ENCODE assay signal across 12 cellular contexts in the genomic region with DNA sequence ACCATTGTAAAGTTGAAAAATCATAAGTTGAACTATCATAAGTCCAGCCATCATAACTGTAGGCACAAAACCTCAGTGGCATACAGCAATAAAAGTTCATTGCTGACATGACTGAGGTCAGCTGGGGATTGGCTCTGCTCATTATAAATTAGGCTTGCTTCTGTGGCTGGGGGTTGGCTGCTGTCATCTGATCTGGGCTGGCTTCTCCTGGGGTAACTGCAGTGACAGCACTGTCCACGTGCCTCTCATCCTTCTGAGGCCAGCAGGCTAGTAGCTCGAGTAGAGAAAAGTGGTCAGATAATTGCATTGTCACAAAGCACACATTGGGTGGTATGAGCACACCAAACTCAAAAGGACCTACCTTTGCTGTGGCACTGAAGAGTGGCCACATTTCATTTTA. TPM values are rescaled to one million over a fixed set of nuclear protein-coding genes. Genes with fewer than 3 reads are reported as not detected.
A peak's percentile ranks its signal among the peaks of the same experiment; 100 is the strongest.
DNase-seq lines count a peak whose midpoint lies in the region; ATAC-seq and TF ChIP-seq lines count a peak whose summit lies in the region.
"Had no signal": no experiment of that assay in that cellular context is flagged by ENCODE, and none has a peak within 500 bp of the region (broad histone marks: within the 10 kb centered on the region; RNA-seq: fewer than 3 reads in every experiment).

No MANE protein-coding gene starts in this region.

- peak overlapping the region; percentile 75 to 77 for H3K4me3 Mint-ChIP-seq in activated T-cell treated with anti-CD3 and anti-CD28 coated beads, Interleukin-2, amount 50 U/mL, for 72 hours
- H3K4me3 Mint-ChIP-seq in activated T-cell treated with anti-CD3 and anti-CD28 coated beads, Interleukin-2, amount 50 U/mL, for 4 hours: no peak overlapping the region
- H3K4me3 Mint-ChIP-seq in stimulated activated naive CD8-positive, alpha-beta T cell treated with anti-CD3 and anti-CD28 coated beads, Interleukin-15, amount 100 ng/mL, for 72 hours: peak overlapping the region; percentile 12 to 27
- H3K4me3 Mint-ChIP-seq: H9, natural killer cell had no signal

- ATAC-seq in activated T-cell treated with anti-CD3 and anti-CD28 coated beads, Interleukin-2, amount 50 U/mL, for 72 hours (replicated peaks in 1 of 2): no peak
- no peak for ATAC-seq in activated T-cell treated with anti-CD3 and anti-CD28 coated beads, Interleukin-2, amount 50 U/mL, for 4 hours
- ATAC-seq in RWPE2 (ENCODE audit: low read depth) (no peak), foreskin keratinocyte (no peak), HG02884 (IDR thresholded peaks at IDR 0.05; ENCODE audit: unreplicated experiment) (no peak)
- ATAC-seq in stimulated activated naive CD8-positive, alpha-beta T cell treated with anti-CD3 and anti-CD28 coated beads, Interleukin-15, amount 100 ng/mL, for 72 hours: no peak
- ATAC-seq: natural killer cell had no signal

- peak in 1 of 2 donors; percentile 5 for DNase-seq in activated T-cell treated with anti-CD3 and anti-CD28 coated beads, Interleukin-2, amount 50 U/mL, for 72 hours
- no peak for DNase-seq in activated T-cell treated with anti-CD3 and anti-CD28 coated beads, Interleukin-2, amount 50 U/mL, for 4 hours
- no peak for DNase-seq in RWPE2 (ENCODE audit: low spot score)
- DNase-seq in foreskin keratinocyte: no peak
- DNase-seq in stimulated activated naive CD8-positive, alpha-beta T cell treated with anti-CD3 and anti-CD28 coated beads, Interleukin-15, amount 100 ng/mL, for 72 hours: no peak
- no peak for DNase-seq in activated effector memory CD4-positive, alpha-beta T cell treated with anti-CD3 and anti-CD28 coated beads, Interleukin-2, amount 50 U/mL, for 16 hours
- no peak for DNase-seq in hypothalamus (lab: John Stamatoyannopoulos, UW)
- DNase-seq: H9, natural killer cell, testis had no signal

- H3K4me3 ChIP-seq in RWPE2 (ENCODE audit: severe bottlenecking): no peak overlapping the region
- H3K4me3 ChIP-seq: adrenal gland, testis had no signal

- peak overlapping the region; percentile 91 for H3K27ac Mint-ChIP-seq in activated T-cell treated with anti-CD3 and anti-CD28 coated beads, Interleukin-2, amount 50 U/mL, for 72 hours
- H3K27ac Mint-ChIP-seq in stimulated activated naive CD8-positive, alpha-beta T cell treated with anti-CD3 and anti-CD28 coated beads, Interleukin-15, amount 100 ng/mL, for 72 hours: peak overlapping the region in 1 of 2 donors; percentile 83

- no peaks in the 10 kb centered on the region for H3K36me3 ChIP-seq in RWPE2 (ENCODE audit: low read depth)
- H3K36me3 ChIP-seq: adrenal gland had no signal

- no peaks in the 10 kb centered on the region for H3K9me3 ChIP-seq in RWPE2 (ENCODE audit: severe bottlenecking)
- H3K9me3 ChIP-seq: adrenal gland, testis had no signal

- peaks cover 36% of the 10 kb centered on the region for H3K4me1 ChIP-seq in RWPE2 (ENCODE audit: insufficient read depth, poor library complexity, severe bottlenecking)
- peaks cover 37% of the 10 kb centered on the region for H3K4me1 ChIP-seq in foreskin keratinocyte

- peaks cover 95% of the 10 kb centered on the region for H3K4me1 Mint-ChIP-seq in activated T-cell treated with anti-CD3 and anti-CD28 coated beads, Interleukin-2, amount 50 U/mL, for 72 hours (ENCODE audit: low read depth)
- H3K4me1 Mint-ChIP-seq in activated T-cell treated with anti-CD3 and anti-CD28 coated beads, Interleukin-2, amount 50 U/mL, for 4 hours (ENCODE audit: low read depth): peaks cover 93% of the 10 kb centered on the region
- H3K4me1 Mint-ChIP-seq in stimulated activated naive CD8-positive, alpha-beta T cell treated with anti-CD3 and anti-CD28 coated beads, Interleukin-15, amount 100 ng/mL, for 72 hours: peaks cover 98% of the 10 kb centered on the region

- TF ChIP-seq CTCF in RWPE2 (IDR thresholded peaks at IDR 0.05; ENCODE audit: poor library complexity, severe bottlenecking) (no peak), foreskin keratinocyte (conservative IDR thresholded peaks at IDR 0.05) (no peak)

- H3K27ac ChIP-seq in RWPE2 (ENCODE audit: poor library complexity, severe bottlenecking) (peak overlapping the region; percentile 84), foreskin keratinocyte (peak overlapping the region; percentile 4)

- H3K27me3 ChIP-seq in RWPE2 (ENCODE audit: insufficient read depth, poor library complexity, severe bottlenecking) (no peaks in the 10 kb centered on the region), foreskin keratinocyte (no peaks in the 10 kb centered on the region)
- H3K27me3 ChIP-seq: adrenal gland, testis had no signal

- H3K27me3 Mint-ChIP-seq in activated T-cell treated with anti-CD3 and anti-CD28 coated beads, Interleukin-2, amount 50 U/mL, for 72 hours (ENCODE audit: low read depth): no peaks in the 10 kb centered on the region
- no peaks in the 10 kb centered on the region for H3K27me3 Mint-ChIP-seq in activated T-cell treated with anti-CD3 and anti-CD28 coated beads, Interleukin-2, amount 50 U/mL, for 4 hours (ENCODE audit: low read depth)
- H3K27me3 Mint-ChIP-seq in stimulated activated naive CD8-positive, alpha-beta T cell treated with anti-CD3 and anti-CD28 coated beads, Interleukin-15, amount 100 ng/mL, for 72 hours: no peaks in the 10 kb centered on the region

- H3K36me3 Mint-ChIP-seq in activated T-cell treated with anti-CD3 and anti-CD28 coated beads, Interleukin-2, amount 50 U/mL, for 72 hours (ENCODE audit: insufficient read depth in 2 of 2): peaks cover 4 to 8% of the 10 kb centered on the region in 2 donors
- H3K36me3 Mint-ChIP-seq in activated T-cell treated with anti-CD3 and anti-CD28 coated beads, Interleukin-2, amount 50 U/mL, for 4 hours (ENCODE audit: insufficient read depth): peaks cover 2% of the 10 kb centered on the region
- H3K36me3 Mint-ChIP-seq: natural killer cell had no signal

- peaks cover 0 to 5% of the 10 kb centered on the region in 2 donors for H3K9me3 Mint-ChIP-seq in activated T-cell treated with anti-CD3 and anti-CD28 coated beads, Interleukin-2, amount 50 U/mL, for 72 hours
- H3K9me3 Mint-ChIP-seq in activated T-cell treated with anti-CD3 and anti-CD28 coated beads, Interleukin-2, amount 50 U/mL, for 4 hours: no peaks in the 10 kb centered on the region
- no peaks in the 10 kb centered on the region for H3K9me3 Mint-ChIP-seq in stimulated activated naive CD8-positive, alpha-beta T cell treated with anti-CD3 and anti-CD28 coated beads, Interleukin-15, amount 100 ng/mL, for 72 hours
- H3K9me3 Mint-ChIP-seq: natural killer cell had no signal

RNA-seq across cellular contexts. Expression of a gene that starts 31.3 kb away (rescaled TPM):
- total RNA-seq in activated T-cell treated with anti-CD3 and anti-CD28 coated beads, Interleukin-2, amount 50 U/mL, for 72 hours: 10 to 100 TPM; 61.0 to 72.3 TPM
- total RNA-seq in activated T-cell treated with anti-CD3 and anti-CD28 coated beads, Interleukin-2, amount 50 U/mL, for 4 hours: 10 to 100 TPM; 19.1 to 23.2 (median 21.3) TPM
- total RNA-seq in foreskin keratinocyte: 27.5 and 33.2 TPM in 2 replicates
- 51.2 and 67.7 TPM in 2 replicates for polyA plus RNA-seq in foreskin keratinocyte
